9 cellular contexts compared by ENCODE assay signal in genomic region chr10:97889461-97890265, GRCh38. TPM values are rescaled to one million over a fixed set of nuclear protein-coding genes. Genes with fewer than 3 reads are reported as not detected.
DNase-seq lines count a peak whose midpoint lies in the region; ATAC-seq lines count a peak whose summit lies in the region.
"Had no signal": no experiment of that assay in that cellular context is flagged by ENCODE, and none has a peak within 500 bp of the region (broad histone marks: within the 10 kb centered on the region; RNA-seq: fewer than 3 reads in every experiment).

No MANE protein-coding gene starts in this region.

- no peak overlapping the region for H3K9ac ChIP-seq in mesenchymal stem cell (ENCODE audit: low read length)

- WGBS in mesenchymal stem cell = 49% methylated on average over 13 of the region's 18 CpGs

- H3K18ac ChIP-seq in mesenchymal stem cell (ENCODE audit: low read depth in 1 of 2, low read length in 2 of 2) = peak overlapping the region in 1 of 2 experiments; percentile 2

- DNase-seq in Daoy (ENCODE audit: low read depth) (peak; percentile 98), NCI-H1417 treated with DMSO at 0.1 percent for 48 hours (lab: John Stamatoyannopoulos, UW) (peak; percentile 22), brain pericyte (ENCODE audit: low read depth, low spot score) (peak; percentile 46), mesenchymal stem cell (peak; percentile 36), NCI-H82 treated with DMSO at 0.1 percent for 48 hours (lab: John Stamatoyannopoulos, UW; ENCODE audit: unreplicated experiment) (no peak), amniotic stem cell (lab: John Stamatoyannopoulos, UW) (no peak), HuH-7 (ENCODE audit: low spot score) (no peak)
- DNase-seq: stimulated activated naive CD4-positive, alpha-beta T cell had no signal

- no peak overlapping the region for H3K4me3 ChIP-seq in mesenchymal stem cell (ENCODE audit: insufficient read depth in 1 of 2, low read depth in 1 of 2, low read length in 2 of 2)

- peak overlapping the region; percentile 94 for H2BK5ac ChIP-seq in mesenchymal stem cell (ENCODE audit: low read depth, low read length, poor library complexity, severe bottlenecking)

- H4K8ac ChIP-seq in mesenchymal stem cell (ENCODE audit: low read length) = no peak overlapping the region

- peak overlapping the region; percentile 41 for H4K91ac ChIP-seq in mesenchymal stem cell (ENCODE audit: low read length)

- no peak overlapping the region for H2BK12ac ChIP-seq in mesenchymal stem cell (ENCODE audit: low read length in 2 of 2)

- H2AK5ac ChIP-seq in mesenchymal stem cell (ENCODE audit: low read length, severe bottlenecking) = peak overlapping the region; percentile 60

- H3K23ac ChIP-seq in mesenchymal stem cell (ENCODE audit: low read length in 2 of 2) = no peak overlapping the region

- no peaks in the 10 kb centered on the region for H3K79me1 ChIP-seq in mesenchymal stem cell (replicated peaks; ENCODE audit: low read length, poor library complexity, severe bottlenecking)

- H3K14ac ChIP-seq in mesenchymal stem cell (ENCODE audit: low read length in 2 of 2) = no peak overlapping the region

- no peaks in the 10 kb centered on the region for H3K9me3 ChIP-seq in mesenchymal stem cell (ENCODE audit: control insufficient read depth, low read length)

- peak overlapping the region; percentile 93 for H3K27ac ChIP-seq in mesenchymal stem cell (ENCODE audit: low read length, poor library complexity, severe bottlenecking)

- no peak for ATAC-seq in GM18520 (IDR thresholded peaks at IDR 0.05; ENCODE audit: unreplicated experiment)

- H3K4me1 ChIP-seq in mesenchymal stem cell (ENCODE audit: control insufficient read depth, insufficient read depth, low read depth, low read length) = peaks cover 28% of the 10 kb centered on the region

- no peak overlapping the region for H2BK120ac ChIP-seq in mesenchymal stem cell (ENCODE audit: low read depth, low read length)

- H2AFZ ChIP-seq in mesenchymal stem cell (ENCODE audit: low read depth, low read length) = no peak overlapping the region

- no peaks in the 10 kb centered on the region for H3K36me3 ChIP-seq in mesenchymal stem cell (ENCODE audit: control insufficient read depth in 1 of 2, insufficient read depth in 2 of 2, low read depth in 1 of 2, low read length in 2 of 2)

- no peak overlapping the region for H3K4ac ChIP-seq in mesenchymal stem cell (ENCODE audit: low read depth in 1 of 2, low read length in 2 of 2)

- H2BK15ac ChIP-seq in mesenchymal stem cell (ENCODE audit: low read depth, poor library complexity, severe bottlenecking) = no peak overlapping the region

- H3K27me3 ChIP-seq in mesenchymal stem cell (ENCODE audit: control insufficient read depth in 1 of 2, insufficient read depth in 1 of 2, low read length in 2 of 2) = peaks cover 3 to 6% of the 10 kb centered on the region in 2 experiments

- peak overlapping the region; percentile 39 for H3K4me2 ChIP-seq in mesenchymal stem cell (ENCODE audit: low read length, poor library complexity, severe bottlenecking)

RNA-seq across cellular contexts. Expression of gene GOLGA7B, which starts 40.0 kb away (rescaled TPM):
- 1.3 and 2.0 TPM in 2 replicates for total RNA-seq in Daoy (2014; rRNA removed; shearing (Covaris generic))
- polyA plus RNA-seq in mesenchymal stem cell (2013, experiment 1 of 2) = not detected
- not detected for polyA plus RNA-seq in mesenchymal stem cell (2013, experiment 2 of 2)

Comparison
In these comparisons a context has a peak if more than half of its experiments do, and no peak if none do; other contexts are left out.
1. DNase-seq: peak in Daoy (single experiment), NCI-H1417 treated with DMSO at 0.1 percent for 48 hours (single experiment), brain pericyte (single experiment) and mesenchymal stem cell (single experiment); none in NCI-H82 treated with DMSO at 0.1 percent for 48 hours (single experiment), amniotic stem cell (single experiment) and HuH-7 (single experiment).